ENCODE assay signal across 17 cellular contexts in genomic region chr2:39686470-39686869, GRCh38. TPM values are rescaled to one million over a fixed set of nuclear protein-coding genes. Genes with fewer than 3 reads are reported as not detected.
DNase-seq lines count a peak whose midpoint lies in the region; ATAC-seq, FAIRE-seq and TF ChIP-seq lines count a peak whose summit lies in the region.
"Had no signal": no experiment of that assay in that cellular context is flagged by ENCODE, and none has a peak within 500 bp of the region (broad histone marks: within the 10 kb centered on the region; RNA-seq: fewer than 3 reads in every experiment).

No MANE protein-coding gene starts in this region.

- peaks cover 4% of the 10 kb centered on the region for H3K9me3 Mint-ChIP-seq in GM23338

- H3K79me1 ChIP-seq in H1 (ENCODE audit: low read depth, low read length): no peaks in the 10 kb centered on the region
- no peaks in the 10 kb centered on the region for H3K79me1 ChIP-seq in neuronal stem cell (ENCODE audit: low read depth, low read length)

- H3K4ac ChIP-seq in H1 (replicated peaks; ENCODE audit: insufficient read length, low read depth, low read length): no peak overlapping the region
- H3K4ac ChIP-seq in neuronal stem cell (ENCODE audit: low read length): no peak overlapping the region

- no peak overlapping the region for H3K4me3 Mint-ChIP-seq in GM23338
- H3K4me3 Mint-ChIP-seq: H9 had no signal

- CTCF ChIA-PET in H1 (lab: Charles Lee; ENCODE audit: partially characterized antibody): interaction anchor here (1.5 to 1.8 kb wide), 2 partner anchors 13 to 93 kb away, joined by 4 read pairs; no protein-coding TSS in a partner anchor

- WGBS in H1 (ENCODE audit: extremely low coverage in 1 of 2, insufficient coverage in 1 of 2, insufficient read length in 1 of 2, insufficient replicate concordance in 2 of 2, low coverage in 1 of 2, low lambda C conversion rate in 2 of 2, missing lambda C conversion rate in 1 of 2), 2 experiments: 77% methylated on average over 6 of the region's 7 CpGs; no CpG with 5 or more reads in 1 of the 2 experiments
- WGBS in neuronal stem cell (ENCODE audit: extremely low coverage in 2 of 2, insufficient read length in 2 of 2, insufficient replicate concordance in 1 of 2), 2 donors: no CpG with 5 or more reads among the region's 7 CpGs

- no peak for TF ChIP-seq EP300 in H1 (IDR thresholded peaks at IDR 0.05; ENCODE audit: borderline replicate concordance in 1 of 2, low read depth in 2 of 2, low read length in 2 of 2)

- H3K79me2 ChIP-seq in GM23338 (replicated peaks; ENCODE audit: insufficient read depth) (no peaks in the 10 kb centered on the region; the same call in 1 of the 2 replicates), H1 (ENCODE audit: control insufficient read depth in 1 of 2, insufficient read depth in 2 of 2, low read length in 2 of 2) (no peaks in the 10 kb centered on the region)

- H3K4me3 ChIP-seq in GM23338 (no peak overlapping the region), H1 (ENCODE audit: extremely low read depth in 1 of 4, insufficient read depth in 2 of 4, low read depth in 3 of 4, low read length in 4 of 4) (no peak overlapping the region), neuronal stem cell (ENCODE audit: low read length in 2 of 2) (no peak overlapping the region)
- H3K4me3 ChIP-seq: BLaER1 treated with 17β-estradiol and CSF1 and Interleukin-3, amounts not matched to agents 10 nM and 100 nM; GM23248 had no signal

- H4K5ac ChIP-seq in H1 (ENCODE audit: insufficient read length, low read depth, low read length): no peak overlapping the region

- H3K9me3 ChIP-seq in H1 (ENCODE audit: insufficient read depth in 2 of 2, low read depth in 1 of 2, low read length in 1 of 2) (no peaks in the 10 kb centered on the region), neuronal stem cell (replicated peaks in 1 of 2; ENCODE audit: control insufficient read depth in 2 of 2, insufficient read depth in 1 of 2, low read depth in 1 of 2, low read length in 2 of 2) (peaks cover 4 to 14% of the 10 kb centered on the region in 2 donors)

- no peak overlapping the region for H3K4me2 ChIP-seq in GM23338
- no peak overlapping the region for H3K4me2 ChIP-seq in H1 (ENCODE audit: insufficient read depth in 1 of 2, low read depth in 2 of 2, low read length in 2 of 2)
- no peak overlapping the region for H3K4me2 ChIP-seq in neuronal stem cell (ENCODE audit: insufficient read depth, low read length, poor library complexity, severe bottlenecking)
- H3K4me2 ChIP-seq: BLaER1 treated with 17β-estradiol and CSF1 and Interleukin-3, amounts not matched to agents 10 nM and 100 nM had no signal

- TF ChIP-seq CTCF in GM23338 (conservative IDR thresholded peaks at IDR 0.05; ENCODE audit: low read depth in 2 of 2) (no peak), H1 (IDR thresholded peaks at IDR 0.05; ENCODE audit: control extremely low read depth in 1 of 3, insufficient read depth in 1 of 3, low read depth in 1 of 3, low read length in 3 of 3) (no peak)

- no peak overlapping the region for H2BK20ac ChIP-seq in H1 (ENCODE audit: low read length)

- no peaks in the 10 kb centered on the region; the same call in 1 of the 2 replicates for H3K9me2 ChIP-seq in GM23338 (ENCODE audit: insufficient read depth)

- peak; percentile 56 for DNase-seq in GM23338 (ENCODE audit: low spot score)
- no peak for DNase-seq in H1 (ENCODE audit: low read depth in 1 of 2, low spot score in 2 of 2)
- peak; percentile 42 for DNase-seq in iPS-NIHi7 (ENCODE audit: extremely low spot score)
- no peak for DNase-seq in neuronal stem cell (ENCODE audit: low spot score)
- no peak for DNase-seq in GM12892 (ENCODE audit: insufficient read length)
- DNase-seq in left lobe of liver (ENCODE audit: low spot score): no peak
- no peak for DNase-seq in MV-4-11 (lab: John Stamatoyannopoulos, UW)
- DNase-seq: 8988T; AML-193; Calu3; CD4-positive, CD25-positive, alpha-beta regulatory T cell; DMS 273 treated with DMSO at 0.1 percent for 48 hours; GM23248; H9 had no signal

- H3K4me1 ChIP-seq in GM23338 (ENCODE audit: insufficient read depth) (peaks cover 24% of the 10 kb centered on the region), H1 (replicated peaks in 1 of 4; ENCODE audit: control insufficient read depth in 3 of 4, insufficient read depth in 4 of 4, low read length in 3 of 4) (peaks cover 0 to 6% (median 0%) of the 10 kb centered on the region in 4 experiments; a peak in 2 of 7 replicates), neuronal stem cell (ENCODE audit: control insufficient read depth in 2 of 2, insufficient read depth in 1 of 2, low read depth in 1 of 2, low read length in 2 of 2) (peaks cover 0 to 2% of the 10 kb centered on the region in 2 donors)

- H2BK120ac ChIP-seq in H1 (replicated peaks; ENCODE audit: low read depth, low read length): no peak overlapping the region
- no peak overlapping the region for H2BK120ac ChIP-seq in neuronal stem cell (ENCODE audit: low read depth, low read length)

- peaks cover 19% of the 10 kb centered on the region for H3K4me1 Mint-ChIP-seq in GM23338
- H3K4me1 Mint-ChIP-seq: CD4-positive, CD25-positive, alpha-beta regulatory T cell had no signal

- no peak for TF ChIP-seq POLR2A in H1 (IDR thresholded peaks at IDR 0.05; ENCODE audit: control extremely low read depth in 1 of 2, low read depth in 2 of 2, low read length in 2 of 2)
- TF ChIP-seq POLR2A in GM12892 (IDR thresholded peaks at IDR 0.05; ENCODE audit: low read depth, low read length): no peak

- H3K9ac ChIP-seq in H1 (replicated peaks in 1 of 4; ENCODE audit: extremely low read depth in 1 of 4, low read depth in 3 of 4, low read length in 3 of 4) (no peak overlapping the region), neuronal stem cell (ENCODE audit: low read depth, low read length, poor library complexity) (no peak overlapping the region)
- H3K9ac ChIP-seq: BLaER1 treated with 17β-estradiol and CSF1 and Interleukin-3, amounts not matched to agents 10 nM and 100 nM; GM23248 had no signal

- H3K27ac ChIP-seq in GM23338 (ENCODE audit: low read depth): no peak overlapping the region
- no peak overlapping the region for H3K27ac ChIP-seq in H1 (ENCODE audit: low read depth, low read length)
- H3K27ac ChIP-seq in neuronal stem cell (replicated peaks; ENCODE audit: low read length): no peak overlapping the region
- H3K27ac ChIP-seq: BLaER1 treated with 17β-estradiol and CSF1 and Interleukin-3, amounts not matched to agents 10 nM and 100 nM; GM23248 had no signal

- H3K14ac ChIP-seq in H1 (ENCODE audit: insufficient read length): no peak overlapping the region
- no peak overlapping the region for H3K14ac ChIP-seq in neuronal stem cell (ENCODE audit: low read length)

- no peak for TF ChIP-seq RAD21 in H1 (IDR thresholded peaks at IDR 0.05 in 1 of 2, conservative IDR thresholded peaks at IDR 0.05 in 1 of 2; ENCODE audit: low read depth in 2 of 2, low read length in 2 of 2)

- H3K27me3 ChIP-seq in GM23338 (ENCODE audit: insufficient read depth): no peaks in the 10 kb centered on the region
- no peaks in the 10 kb centered on the region for H3K27me3 ChIP-seq in H1 (replicated peaks in 1 of 4; ENCODE audit: control insufficient read depth in 3 of 4, extremely low read depth in 1 of 4, insufficient read depth in 3 of 4, low read length in 3 of 4)
- H3K27me3 ChIP-seq in neuronal stem cell (ENCODE audit: control insufficient read depth in 3 of 3, insufficient read depth in 3 of 3, low read depth in 1 of 3, low read length in 3 of 3): no peaks in the 10 kb centered on the region
- H3K27me3 ChIP-seq: BLaER1 treated with 17β-estradiol and CSF1 and Interleukin-3, amounts not matched to agents 10 nM and 100 nM had no signal

- POLR2A ChIA-PET in H1 (lab: Charles Lee; ENCODE audit: partially characterized antibody): interaction anchor here (0.6 to 0.8 kb wide), 2 partner anchors 8 to 93 kb away, joined by 3 to 5 read pairs; no protein-coding TSS in a partner anchor

- H3K27ac Mint-ChIP-seq in GM23338: no peak overlapping the region
- H3K27ac Mint-ChIP-seq: CD4-positive, CD25-positive, alpha-beta regulatory T cell had no signal

- H3K36me3 ChIP-seq in GM23338 (ENCODE audit: insufficient read depth) (no peaks in the 10 kb centered on the region), H1 (ENCODE audit: control insufficient read depth in 2 of 4, insufficient read depth in 4 of 4, low read length in 3 of 4) (no peaks in the 10 kb centered on the region), neuronal stem cell (replicated peaks in 1 of 2; ENCODE audit: control insufficient read depth in 2 of 2, insufficient read depth in 2 of 2, low read length in 2 of 2) (peaks cover 0 to 4% of the 10 kb centered on the region in 2 donors)
- H3K36me3 ChIP-seq: BLaER1 treated with 17β-estradiol and CSF1 and Interleukin-3, amounts not matched to agents 10 nM and 100 nM had no signal

- no peaks in the 10 kb centered on the region for H3K23me2 ChIP-seq in H1 (ENCODE audit: low read depth, low read length)

- no peak overlapping the region for H3K56ac ChIP-seq in H1 (replicated peaks; ENCODE audit: insufficient read length, low read depth, low read length)

- no peak overlapping the region for H2BK5ac ChIP-seq in H1 (ENCODE audit: low read depth, low read length)
- no peak overlapping the region for H2BK5ac ChIP-seq in neuronal stem cell (ENCODE audit: low read length)

- no peaks in the 10 kb centered on the region for H3F3A ChIP-seq in GM23338 (replicated peaks; ENCODE audit: low read depth)

- peak; percentile 89 for ATAC-seq in GM23338
- no peak for ATAC-seq in left lobe of liver

- peaks cover 5% of the 10 kb centered on the region; the same call in 2 of the 3 replicates for H3K36me3 Mint-ChIP-seq in GM23338 (ENCODE audit: low read depth)
- H3K36me3 Mint-ChIP-seq: CD4-positive, CD25-positive, alpha-beta regulatory T cell had no signal

- peaks cover 3% of the 10 kb centered on the region for H3K27me3 Mint-ChIP-seq in GM23338 (ENCODE audit: insufficient read depth, low read depth, poor library complexity)

- H4K20me1 ChIP-seq in GM23338 (replicated peaks; ENCODE audit: insufficient read depth): no peaks in the 10 kb centered on the region
- no peaks in the 10 kb centered on the region for H4K20me1 ChIP-seq in H1 (replicated peaks in 1 of 2; ENCODE audit: control insufficient read depth in 1 of 2, insufficient read depth in 2 of 2, low read length in 2 of 2)
- H4K20me1 ChIP-seq: BLaER1 treated with 17β-estradiol and CSF1 and Interleukin-3, amounts not matched to agents 10 nM and 100 nM had no signal

- H2AFZ ChIP-seq in GM23338 (no peak overlapping the region), H1 (ENCODE audit: low read length) (no peak overlapping the region), neuronal stem cell (ENCODE audit: low read length) (no peak overlapping the region)
- H2AFZ ChIP-seq: GM23248 had no signal

- H4K8ac ChIP-seq in H1 (ENCODE audit: extremely low read depth, insufficient read depth, low read length) (no peak overlapping the region), neuronal stem cell (ENCODE audit: low read depth, low read length) (no peak overlapping the region)

- H2BK12ac ChIP-seq in H1 (ENCODE audit: low read depth, low read length) (no peak overlapping the region), neuronal stem cell (ENCODE audit: low read length) (no peak overlapping the region)

- H2BK15ac ChIP-seq in H1 (ENCODE audit: low read length) (no peak overlapping the region), neuronal stem cell (ENCODE audit: low read length) (no peak overlapping the region)

- H3K23ac ChIP-seq in H1 (ENCODE audit: insufficient read length) (no peak overlapping the region), neuronal stem cell (ENCODE audit: low read depth, low read length, poor library complexity) (no peak overlapping the region)

- no peak overlapping the region for H4K91ac ChIP-seq in H1 (replicated peaks; ENCODE audit: insufficient read length, low read length)
- H4K91ac ChIP-seq in neuronal stem cell (ENCODE audit: low read depth, low read length, poor library complexity): no peak overlapping the region

- H3K18ac ChIP-seq in H1 (ENCODE audit: extremely low read depth, low read length): no peak overlapping the region
- peak overlapping the region; percentile 29 for H3K18ac ChIP-seq in neuronal stem cell (ENCODE audit: low read length)

- FAIRE-seq in H1 (lab: Jason Lieb, UNC): no peak
- FAIRE-seq in GM12892 (lab: Jason Lieb, UNC): no peak
- FAIRE-seq: GM18507 had no signal

- H2AK5ac ChIP-seq in H1 (ENCODE audit: low read depth, low read length) (no peak overlapping the region), neuronal stem cell (ENCODE audit: low read depth, low read length) (no peak overlapping the region)

RNA-seq across cellular contexts. Expression of gene TMEM178A, which starts 20.8 kb away (rescaled TPM):
- total RNA-seq in GM23338 (2014; rRNA removed; shearing (Covaris generic)): 12.3 and 17.4 TPM in 2 replicates
- polyA plus RNA-seq in GM23338 (2016; fragmentation: Nextera tagmentation; extraction: Ambion mirVana) (9.7 and 10.3 TPM in 2 replicates), H1 (2011; rRNA removed) (7.9 and 11.2 TPM in 2 replicates)
- total RNA-seq in H1 (2021; fragmentation: NEBNext Ultra II Directional; extraction: Animal tissue kit (Norgen Biotek cat#: 25700)): 14.0 and 14.9 TPM in 2 replicates
- polyA plus RNA-seq in H1 (2011; cell fraction: cytosol; rRNA removed): 7.3 TPM
- polyA plus RNA-seq in H1 (2011; cell fraction: nucleus; rRNA removed): 18.8 TPM
- polyA plus RNA-seq in H1 (2012, experiment 1 of 2): 8.3 to 9.3 TPM (median 8.6 TPM) in 4 replicates
- 5.4 TPM for polyA plus RNA-seq in H1 (2012, experiment 2 of 2)
- polyA plus RNA-seq in H1 (2013, experiment 1 of 2): 15.4 TPM
- 16.8 TPM for polyA plus RNA-seq in H1 (2013, experiment 2 of 2)
- 9.1 and 9.8 TPM in 2 replicates for polyA minus RNA-seq in H1 (2011; rRNA and poly(A)+ RNA removed)
- 4.0 TPM for polyA minus RNA-seq in H1 (2011; cell fraction: cytosol; rRNA and poly(A)+ RNA removed)
- polyA minus RNA-seq in H1 (2011; cell fraction: nucleus; rRNA and poly(A)+ RNA removed): 6.7 TPM
- polyA plus RNA-seq in neuronal stem cell (2013, experiment 1 of 2): 13.8 TPM
- polyA plus RNA-seq in neuronal stem cell (2013, experiment 2 of 2): 13.1 TPM
- polyA plus RNA-seq in GM12892 (2012; ENCODE audit: missing spikeins): 0.30 TPM
- total RNA-seq in left lobe of liver: 0.81 TPM
- total RNA-seq: CD4-positive, CD25-positive, alpha-beta regulatory T cell; HT1080 had no signal
- polyA plus RNA-seq: CD4-positive, CD25-positive, alpha-beta regulatory T cell; GM23248 had no signal

Comparison
In these comparisons a context has a peak if more than half of its experiments do, and no peak if none do; other contexts are left out.
1. DNase-seq: peak in GM23338 (single experiment) and iPS-NIHi7 (single experiment); none in H1 (0 of 2), neuronal stem cell (single experiment), GM12892 (single experiment), left lobe of liver (single experiment) and MV-4-11 (single experiment).